ENCODE assay signal across 10 cellular contexts in the genomic region with DNA sequence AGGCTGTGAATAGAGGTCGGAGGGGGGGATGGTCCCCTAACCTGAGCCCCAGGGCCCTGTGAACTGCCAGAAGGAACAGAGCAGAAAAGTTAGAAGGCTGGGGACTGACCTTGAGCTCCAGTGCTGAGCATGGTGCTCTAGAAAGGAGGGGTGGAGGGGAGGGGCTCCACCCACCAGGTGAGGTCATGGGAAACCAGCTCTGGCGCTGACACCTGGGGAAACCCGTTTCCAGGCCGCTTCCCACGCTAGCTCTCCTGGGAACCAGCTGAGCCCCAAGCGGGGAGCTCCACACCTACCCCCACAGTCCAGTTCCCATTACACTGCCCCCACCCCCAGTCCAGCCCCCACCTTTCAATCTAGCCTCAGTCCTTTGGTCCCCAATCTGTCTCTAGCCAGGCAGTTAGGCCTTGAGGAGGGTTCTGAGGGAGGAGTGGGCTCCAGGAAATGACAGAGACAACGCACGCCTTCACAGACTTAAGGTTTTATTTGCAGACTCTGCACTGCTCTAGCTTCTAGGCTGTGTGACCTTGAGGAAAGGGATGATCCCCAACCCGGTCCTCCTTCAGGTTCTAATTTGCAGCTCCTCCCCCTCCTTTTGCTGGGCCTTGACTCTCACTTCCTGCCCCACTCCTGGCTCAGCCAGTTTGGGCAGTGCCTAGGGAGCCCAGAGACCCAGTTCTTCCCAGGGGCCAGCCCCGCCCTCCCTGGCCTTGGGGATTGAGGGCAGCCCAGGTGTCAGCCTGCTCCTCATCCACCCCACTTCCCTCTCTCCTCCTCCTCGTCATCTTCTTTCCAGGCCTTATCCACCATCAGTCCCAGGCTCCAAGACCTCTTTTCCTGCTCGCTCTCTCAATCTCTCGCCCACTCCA. TPM values are rescaled to one million over a fixed set of nuclear protein-coding genes. Genes with fewer than 3 reads are reported as not detected.
DNase-seq lines count a peak whose midpoint lies in the region; ATAC-seq, FAIRE-seq and TF ChIP-seq lines count a peak whose summit lies in the region.
"Had no signal": no experiment of that assay in that cellular context is flagged by ENCODE, and none has a peak within 500 bp of the region (broad histone marks: within the 10 kb centered on the region; RNA-seq: fewer than 3 reads in every experiment).

No MANE protein-coding gene starts in this region.

- ATAC-seq in HG03342 (IDR thresholded peaks at IDR 0.05; ENCODE audit: unreplicated experiment): peak; percentile 42
- ATAC-seq: gastrocnemius medialis had no signal

- TF ChIP-seq CTCF in bronchial epithelial cell (IDR thresholded peaks at IDR 0.05; ENCODE audit: insufficient read depth, low read length, severe bottlenecking) (no peak), uterus (IDR thresholded peaks at IDR 0.05) (no peak)

- no peaks in the 10 kb centered on the region for H3K36me3 ChIP-seq in bronchial epithelial cell (ENCODE audit: control insufficient read depth, insufficient read depth, low read length)
- H3K36me3 ChIP-seq in uterus: no peaks in the 10 kb centered on the region
- H3K36me3 ChIP-seq: gastrocnemius medialis had no signal

- H3K27me3 ChIP-seq in bronchial epithelial cell (ENCODE audit: control insufficient read depth, insufficient read depth, low read length) (no peaks in the 10 kb centered on the region), uterus (no peaks in the 10 kb centered on the region)

- peak overlapping the region; percentile 70 for H3K4me3 ChIP-seq in bronchial epithelial cell (ENCODE audit: low read depth, low read length)
- H3K4me3 ChIP-seq in skin epidermis: peak overlapping the region; percentile 13 to 70 (median 62)
- no peak overlapping the region for H3K4me3 ChIP-seq in uterus
- H3K4me3 ChIP-seq: gastrocnemius medialis had no signal

- H3K27ac ChIP-seq in skin epidermis: peak overlapping the region in 18 of 21 experiments; percentile 57 to 88 (median 81)
- no peak overlapping the region for H3K27ac ChIP-seq in uterus
- H3K27ac ChIP-seq: gastrocnemius medialis had no signal

- H3K4me1 ChIP-seq in uterus: peaks cover 0 to 7% of the 10 kb centered on the region in 2 donors
- H3K4me1 ChIP-seq: gastrocnemius medialis had no signal

- DNase-seq in SIG-M5 treated with dmso at 0.1 percent for 504 hours (lab: John Stamatoyannopoulos, UW; ENCODE audit: unreplicated experiment) (peak; percentile 40), SIG-M5 (lab: John Stamatoyannopoulos, UW) (no peak), bronchial epithelial cell (ENCODE audit: low read depth) (peak; percentile 94), uterus (no peak), occipital lobe (lab: John Stamatoyannopoulos, UW) (no peak)
- no peak for DNase-seq in NK-92 treated with Interleukin-12 subunit alpha and Interleukin-12 subunit beta, amount 100 ng/mL, for 24 hours (lab: John Stamatoyannopoulos, UW)
- DNase-seq: gastrocnemius medialis had no signal

- no peaks in the 10 kb centered on the region for H3K9me3 ChIP-seq in uterus
- H3K9me3 ChIP-seq: gastrocnemius medialis had no signal

- intact Hi-C loops in uterus (cut with DNase I; ENCODE audit: low total_unique reads): no loop called here

- TF ChIP-seq POLR2A in uterus (IDR thresholded peaks at IDR 0.05): no peak

- peak; percentile 7 for FAIRE-seq in bronchial epithelial cell (lab: Jason Lieb, UNC)
- FAIRE-seq: H54 had no signal

RNA-seq across cellular contexts. Expression of gene RHOV, which starts 2.1 kb away (rescaled TPM):
- 7.1 and 38.7 TPM in 2 replicates for total RNA-seq in bronchial epithelial cell
- under 1 TPM in 1 of 4 donors, not detected in 3; 0.76 TPM for total RNA-seq in uterus
- 10.8 TPM for total RNA-seq in occipital lobe
- total RNA-seq: gastrocnemius medialis had no signal

RNA-seq across cellular contexts. Expression of gene VPS18, which starts 22.3 kb away (rescaled TPM):
- 26.3 and 30.6 TPM in 2 replicates for total RNA-seq in bronchial epithelial cell
- total RNA-seq in uterus: 10 to 100 TPM in 2 of 4 donors, 1 to 10 TPM in 2; 3.8 to 33.3 (median 17.3) TPM
- 27.5 TPM for total RNA-seq in occipital lobe

RNA-seq across cellular contexts. Expression of gene SPINT1, which starts 28.1 kb away (rescaled TPM):
- 145 and 191 TPM in 2 replicates for total RNA-seq in bronchial epithelial cell
- total RNA-seq in uterus: 10 to 100 TPM in 1 of 4 donors, 1 to 10 TPM in 2, not detected in 1; 2.0 to 38.1 (median 2.3) TPM
- total RNA-seq in occipital lobe: 5.1 TPM

RNA-seq across cellular contexts. Expression of gene PPP1R14D, which starts 43.5 kb away (rescaled TPM):
- total RNA-seq in bronchial epithelial cell: not detected in 2 replicates
- not detected for total RNA-seq in uterus
- not detected for total RNA-seq in occipital lobe

RNA-seq across cellular contexts. Expression of gene DLL4, which starts 57.2 kb away (rescaled TPM):
- total RNA-seq in bronchial epithelial cell: 0.13 TPM in 1 of 2 replicates, not detected in the other
- 10 to 100 TPM; 18.2 to 31.1 (median 22.6) TPM for total RNA-seq in uterus
- total RNA-seq in occipital lobe: 4.8 TPM

Comparison
In these comparisons a context has a peak if more than half of its experiments do, and no peak if none do; other contexts are left out.
1. DNase-seq: peak in SIG-M5 treated with dmso at 0.1 percent for 504 hours (single experiment) and bronchial epithelial cell (single experiment); none in SIG-M5 (single experiment), NK-92 treated with Interleukin-12 subunit alpha and Interleukin-12 subunit beta, amount 100 ng/mL, for 24 hours (single experiment), uterus (0 of 2) and occipital lobe (single experiment).
2. H3K4me3 ChIP-seq: peak in bronchial epithelial cell (single experiment) and skin epidermis (7 of 7); none in uterus (0 of 2).
3. H3K27ac ChIP-seq: peak in skin epidermis (18 of 21); none in uterus (0 of 2).